18 cellular contexts compared by ENCODE assay signal in the genomic region with DNA sequence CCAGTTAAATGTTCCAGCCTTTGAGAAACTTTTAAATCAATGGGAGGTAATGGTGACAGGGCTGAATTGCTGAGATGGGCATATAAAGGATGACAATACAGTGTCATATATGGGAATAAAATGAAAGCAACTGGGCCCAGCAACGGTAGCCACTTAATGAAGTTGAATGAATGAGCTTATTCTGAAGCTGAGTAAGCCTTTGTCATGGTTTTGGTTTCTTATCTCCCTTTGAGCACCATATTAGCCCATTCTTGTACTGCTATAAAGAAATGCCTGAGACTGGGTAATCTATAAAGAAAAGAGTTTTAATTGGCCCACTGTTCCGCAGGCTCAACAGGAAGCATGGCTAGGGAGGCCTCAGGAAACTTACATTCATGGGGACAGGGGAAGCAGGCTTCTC.
"Had no signal": no experiment of that assay in that cellular context is flagged by ENCODE, and none has a peak within 500 bp of the region (broad histone marks: within the 10 kb centered on the region; RNA-seq: fewer than 3 reads in every experiment).

No MANE protein-coding gene starts in this region.

- H3K27me3 Mint-ChIP-seq: activated naive CD8-positive, alpha-beta T cell had no signal

- H3K27ac ChIP-seq: brain microvascular endothelial cell, esophagus squamous epithelium, neutrophil, stomach, thoracic aorta, uterus had no signal

- H3K4me1 ChIP-seq: uterus had no signal

- H3K4me3 Mint-ChIP-seq: activated CD4-positive, alpha-beta T cell treated with anti-CD3 and anti-CD28 coated beads, Interleukin-2, amount 10 ng/mL, durations not matched to agents 7 days and 5 days; activated naive CD8-positive, alpha-beta T cell had no signal

- H3K36me3 ChIP-seq: brain microvascular endothelial cell, esophagus squamous epithelium, neutrophil, stomach, thoracic aorta, uterus had no signal

- H3K4me3 ChIP-seq: esophagus squamous epithelium, stomach, thoracic aorta, uterus had no signal

- ATAC-seq: naive thymus-derived CD4-positive, alpha-beta T cell had no signal

- H3K9me3 Mint-ChIP-seq: activated CD4-positive, alpha-beta T cell treated with anti-CD3 and anti-CD28 coated beads, Interleukin-2, amount 10 ng/mL, durations not matched to agents 7 days and 5 days; naive thymus-derived CD4-positive, alpha-beta T cell had no signal

- H3K27ac Mint-ChIP-seq: activated CD4-positive, alpha-beta T cell treated with anti-CD3 and anti-CD28 coated beads, Interleukin-2, amount 10 ng/mL, durations not matched to agents 7 days and 5 days; activated naive CD8-positive, alpha-beta T cell had no signal

- DNase-seq: activated CD4-positive, alpha-beta T cell treated with anti-CD3 and anti-CD28 coated beads, Interleukin-2, amount 10 ng/mL, durations not matched to agents 7 days and 5 days; activated CD8-positive, alpha-beta memory T cell treated with anti-CD3 and anti-CD28 coated beads for 24 hours; activated effector memory CD4-positive, alpha-beta T cell treated with Interleukin-2 at 50 U/mL for 16 hours; amygdala; cerebellar nuclear complex; dermis blood vessel endothelial cell; esophagus squamous epithelium; foreskin melanocyte; head of caudate nucleus; naive thymus-derived CD4-positive, alpha-beta T cell; retina; stimulated activated CD4-positive, alpha-beta T cell treated with anti-CD3 and anti-CD28 coated beads, Interleukin-4, amount 100 ng/mL, for 4 hours; stomach; uterus had no signal

- H3K9me3 ChIP-seq: esophagus squamous epithelium, neutrophil, stomach, thoracic aorta, uterus had no signal
